In the genomic region with DNA sequence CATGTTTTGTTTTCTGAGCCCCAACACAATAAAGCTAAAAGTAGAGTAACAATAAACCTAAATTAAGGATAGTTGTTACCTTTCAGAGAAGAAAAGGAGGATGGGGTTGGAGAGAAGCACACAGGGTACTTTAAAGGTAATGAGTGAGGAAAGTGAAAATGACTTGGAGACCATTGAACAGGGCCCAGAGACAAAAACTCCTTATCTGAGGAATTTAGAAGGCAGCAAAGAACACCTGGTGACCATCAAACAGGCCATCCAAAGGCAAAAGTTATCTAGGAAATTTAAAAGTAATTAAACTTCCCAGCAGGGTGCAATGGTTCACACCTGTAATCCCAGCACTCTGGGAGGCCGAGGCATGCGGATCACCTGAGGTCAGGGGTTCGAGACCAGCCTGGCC, we compare ENCODE assay signal across 33 cellular contexts.
"Had no signal": no experiment of that assay in that cellular context is flagged by ENCODE, and none has a peak within 500 bp of the region (broad histone marks: within the 10 kb centered on the region; RNA-seq: fewer than 3 reads in every experiment).

No MANE protein-coding gene starts in this region.

- H3K36me3 ChIP-seq: MG63 had no signal

- DNase-seq: Karpas-422, Kasumi-1, KG1, MG63, MM.1S, MV-4-11, NCI-H1048, NCI-H1092, NCI-H1092 treated with DMSO at 0.1 percent for 48 hours, NCI-H1105, NCI-H1105 treated with DMSO at 0.1 percent for 48 hours, NCI-H1417, NCI-H1417 treated with DMSO at 0.1 percent for 48 hours, NCI-H1436, NCI-H1436 treated with DMSO at 0.1 percent for 48 hours, NCI-H146, NCI-H1694, NCI-H1694 treated with DMSO at 0.1 percent for 48 hours, NCI-H187, NCI-H187 treated with DMSO at 0.1 percent for 48 hours, NCI-H2029, NCI-H2029 treated with DMSO at 0.1 percent for 48 hours, NCI-H2081, NCI-H2081 treated with DMSO at 0.1 percent for 48 hours, NCI-H2107, NCI-H2171, NCI-H2171 treated with DMSO at 0.1 percent for 48 hours, NCI-H2227 treated with DMSO at 0.1 percent for 48 hours, NCI-H345, NCI-H446, NCI-H446 treated with DMSO at 0.1 percent for 48 hours, NCI-H510A had no signal

- H3K27ac ChIP-seq: KMS-11 had no signal

- H3K4me2 ChIP-seq: KMS-11 had no signal

- H3K27me3 ChIP-seq: MG63 had no signal

- H3K4me3 ChIP-seq: MG63 had no signal

- H3K9ac ChIP-seq: KMS-11 had no signal

- H3K9me3 ChIP-seq: MG63 had no signal
